In the genomic region with DNA sequence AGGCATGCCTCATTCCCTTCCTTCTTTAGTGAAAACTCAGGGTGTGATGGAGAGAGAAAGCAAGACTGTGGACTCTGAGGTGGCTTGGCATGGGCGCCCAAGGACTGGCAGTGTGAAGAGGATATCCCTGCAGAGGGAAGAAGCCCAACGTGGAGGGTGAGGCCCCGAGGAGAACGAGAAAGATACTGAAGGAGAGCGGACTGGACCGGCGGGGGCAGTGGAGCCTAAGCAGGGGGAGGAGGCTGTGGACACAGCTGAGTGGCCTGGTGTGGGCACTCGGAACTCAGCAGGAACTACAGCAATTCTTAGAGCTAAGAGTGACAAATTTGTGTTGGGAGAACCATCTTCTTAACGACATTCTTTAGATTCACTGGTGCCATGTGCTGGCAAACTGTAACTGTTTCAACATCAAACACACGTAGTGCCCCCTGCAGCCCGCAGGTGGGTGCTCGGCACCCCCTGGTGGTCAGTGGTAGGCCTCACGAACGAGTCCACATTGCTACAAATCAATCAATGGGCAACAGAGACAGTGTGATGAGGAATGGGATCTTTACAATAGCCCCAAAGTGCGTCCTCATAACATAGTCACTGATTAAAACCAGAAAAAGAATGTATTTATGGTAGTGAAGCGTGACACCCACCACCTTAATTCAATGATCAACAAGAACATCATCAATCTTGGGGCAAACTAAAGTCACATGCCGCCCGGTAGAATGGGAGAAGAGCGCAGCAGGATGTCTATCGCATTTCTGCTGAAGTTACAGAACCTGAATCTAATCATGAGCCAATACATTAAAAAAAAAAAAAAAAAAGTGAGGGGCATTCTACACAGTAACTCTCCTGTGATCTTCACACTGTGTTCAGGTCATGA, we compare ENCODE assay signal across 8 cellular contexts. TPM values are rescaled to one million over a fixed set of nuclear protein-coding genes. Genes with fewer than 3 reads are reported as not detected.
DNase-seq lines count a peak whose midpoint lies in the region; ATAC-seq and TF ChIP-seq lines count a peak whose summit lies in the region.

No MANE protein-coding gene starts in this region.

- no peaks in the 10 kb centered on the region for H3K36me3 Mint-ChIP-seq in CD4-positive, CD25-positive, alpha-beta regulatory T cell

- DNase-seq in CD4-positive, CD25-positive, alpha-beta regulatory T cell: peak in 2 of 3 donors; percentile 38 to 73
- DNase-seq in GM19240 (ENCODE audit: insufficient read length, low spot score): peak; percentile 11
- DNase-seq in Peyer's patch: peak in 1 of 3 donors; percentile 45
- peak; percentile 19 to 58 for DNase-seq in T47D (ENCODE audit: low read depth in 1 of 2, low spot score in 1 of 2)
- peak; percentile 15 for DNase-seq in medulla oblongata (ENCODE audit: extremely low spot score)
- no peak for DNase-seq in cerebellar nuclear complex (lab: John Stamatoyannopoulos, UW)
- no peak for DNase-seq in cortex of kidney (lab: John Stamatoyannopoulos, UW)
- DNase-seq in T1000 (lab: John Stamatoyannopoulos, UW): no peak

- no peaks in the 10 kb centered on the region for H3K36me3 ChIP-seq in CD4-positive, CD25-positive, alpha-beta regulatory T cell (ENCODE audit: control insufficient read depth, insufficient read depth, low read length)
- H3K36me3 ChIP-seq in Peyer's patch: no peaks in the 10 kb centered on the region

- no peaks in the 10 kb centered on the region for H3K9me3 ChIP-seq in CD4-positive, CD25-positive, alpha-beta regulatory T cell (ENCODE audit: control insufficient read depth in 2 of 2, low read length in 2 of 2)
- H3K9me3 ChIP-seq in Peyer's patch: no peaks in the 10 kb centered on the region

- peaks cover 5% of the 10 kb centered on the region for H3K27me3 Mint-ChIP-seq in CD4-positive, CD25-positive, alpha-beta regulatory T cell

- no peak for TF ChIP-seq POLR2A in Peyer's patch (IDR thresholded peaks at IDR 0.05)

- ATAC-seq in CD4-positive, CD25-positive, alpha-beta regulatory T cell (ENCODE audit: low read depth in 2 of 2): peak in 1 of 2 donors; percentile 54

- no peaks in the 10 kb centered on the region for H3K9me3 Mint-ChIP-seq in CD4-positive, CD25-positive, alpha-beta regulatory T cell

- TF ChIP-seq CTCF in Peyer's patch (IDR thresholded peaks at IDR 0.05): peak in 5 of 6 experiments; percentile 34 to 41 (median 40)

- no peak overlapping the region for H3K4me3 Mint-ChIP-seq in CD4-positive, CD25-positive, alpha-beta regulatory T cell

- H3K4me1 Mint-ChIP-seq in CD4-positive, CD25-positive, alpha-beta regulatory T cell: peaks cover 0 to 3% (median 0%) of the 10 kb centered on the region in 4 donors

- in situ Hi-C loops in T47D (cut with HindIII; ENCODE audit: low pct_unique_long_range_greater_than_20kb, low sequenced_read_pairs): no loop called here

- no peak overlapping the region for H3K27ac Mint-ChIP-seq in CD4-positive, CD25-positive, alpha-beta regulatory T cell

- H3K4me1 ChIP-seq in CD4-positive, CD25-positive, alpha-beta regulatory T cell (ENCODE audit: control insufficient read depth, insufficient read depth, low read length, poor library complexity, severe bottlenecking): no peaks in the 10 kb centered on the region
- H3K4me1 ChIP-seq in Peyer's patch: no peaks in the 10 kb centered on the region

- H3K27ac ChIP-seq in CD4-positive, CD25-positive, alpha-beta regulatory T cell (ENCODE audit: insufficient read depth, low read length, poor library complexity, severe bottlenecking): no peak overlapping the region
- H3K27ac ChIP-seq in Peyer's patch: no peak overlapping the region

- no peaks in the 10 kb centered on the region for H3K27me3 ChIP-seq in CD4-positive, CD25-positive, alpha-beta regulatory T cell (ENCODE audit: control insufficient read depth, insufficient read depth, low read length)
- no peaks in the 10 kb centered on the region for H3K27me3 ChIP-seq in Peyer's patch

- H3K4me3 ChIP-seq in CD4-positive, CD25-positive, alpha-beta regulatory T cell (ENCODE audit: low read depth, low read length): no peak overlapping the region
- H3K4me3 ChIP-seq in Peyer's patch: no peak overlapping the region

RNA-seq across cellular contexts. Expression of a gene that starts 2.0 kb away (rescaled TPM):
- not detected for total RNA-seq in CD4-positive, CD25-positive, alpha-beta regulatory T cell
- polyA plus RNA-seq in CD4-positive, CD25-positive, alpha-beta regulatory T cell: not detected
- total RNA-seq in Peyer's patch: not detected

RNA-seq across cellular contexts. Expression of a gene that starts 48.5 kb away (rescaled TPM):
- not detected for total RNA-seq in CD4-positive, CD25-positive, alpha-beta regulatory T cell
- not detected for polyA plus RNA-seq in CD4-positive, CD25-positive, alpha-beta regulatory T cell
- total RNA-seq in Peyer's patch: not detected

Comparison
In these comparisons a context has a peak if more than half of its experiments do, and no peak if none do; other contexts are left out.
1. DNase-seq: peak in CD4-positive, CD25-positive, alpha-beta regulatory T cell (2 of 3), GM19240 (single experiment), T47D (2 of 2) and medulla oblongata (single experiment); none in cerebellar nuclear complex (0 of 2), cortex of kidney (single experiment) and T1000 (single experiment).